In genomic region chr10:3701490-3701889, GRCh38 we compare ENCODE assay signal across 23 cellular contexts.
"Had no signal": no experiment of that assay in that cellular context is flagged by ENCODE, and none has a peak within 500 bp of the region (broad histone marks: within the 10 kb centered on the region; RNA-seq: fewer than 3 reads in every experiment).

No MANE protein-coding gene starts in this region.

- DNase-seq: activated CD4-positive, alpha-beta T cell treated with anti-CD3 and anti-CD28 coated beads for 48 hours; activated CD8-positive, alpha-beta T cell treated with anti-CD3 and anti-CD28 coated beads for 36 hours; activated gamma-delta T cell; activated naive CD4-positive, alpha-beta T cell treated with anti-CD3 and anti-CD28 coated beads, Interleukin-2, amount 50 U/mL, for 16 hours; activated naive CD8-positive, alpha-beta T cell treated with anti-CD3 and anti-CD28 coated beads, Interleukin-2, amount 50 U/mL, for 24 hours; central memory CD4-positive, alpha-beta T cell; dermis blood vessel endothelial cell; effector CD8-positive, alpha-beta T cell; heart left ventricle; left cardiac atrium; mucosa of descending colon; naive thymus-derived CD4-positive, alpha-beta T cell; occipital lobe; right lobe of liver; small intestine; stimulated activated CD4-positive, alpha-beta T cell treated with anti-CD3 and anti-CD28 coated beads, Interleukin-15, amount 100 ng/mL, for 24 hours; stimulated activated naive CD4-positive, alpha-beta T cell treated with Interleukin-2 at 50 U/mL for 16 hours; upper lobe of left lung had no signal

- H3K9me3 ChIP-seq: heart left ventricle, mucosa of descending colon, right lobe of liver, upper lobe of left lung had no signal

- H3K36me3 Mint-ChIP-seq: brain; memory B cell; naive thymus-derived CD4-positive, alpha-beta T cell had no signal

- H3K27ac Mint-ChIP-seq: activated CD8-positive, alpha-beta T cell treated with anti-CD3 and anti-CD28 coated beads for 36 hours; activated naive CD8-positive, alpha-beta T cell treated with anti-CD3 and anti-CD28 coated beads, Interleukin-2, amount 50 U/mL, for 24 hours; activated T-helper 1 cell treated with anti-CD3 and anti-CD28 coated beads, Interleukin-12 subunit alpha, Interleukin-12 subunit beta, Interleukin-2, Interleukin-4 antibody, amounts not matched to agents 30 ng/mL and 10 ng/mL and 1 ng/mL, durations not matched to agents 14 hours and 24 hours and 36 hours; memory B cell; naive thymus-derived CD4-positive, alpha-beta T cell had no signal

- H3K4me3 Mint-ChIP-seq: activated CD8-positive, alpha-beta T cell treated with anti-CD3 and anti-CD28 coated beads for 36 hours; activated naive CD8-positive, alpha-beta T cell treated with anti-CD3 and anti-CD28 coated beads, Interleukin-2, amount 50 U/mL, for 24 hours; activated T-helper 1 cell treated with anti-CD3 and anti-CD28 coated beads, Interleukin-12 subunit alpha, Interleukin-12 subunit beta, Interleukin-2, Interleukin-4 antibody, amounts not matched to agents 30 ng/mL and 10 ng/mL and 1 ng/mL, durations not matched to agents 14 hours and 24 hours and 36 hours; brain; memory B cell; naive thymus-derived CD4-positive, alpha-beta T cell; neural crest cell had no signal

- H3K4me3 ChIP-seq: heart left ventricle, mucosa of descending colon, right lobe of liver, upper lobe of left lung had no signal

- FAIRE-seq: islet of Langerhans, small intestine had no signal

- H3K27me3 Mint-ChIP-seq: brain had no signal

- H3K27me3 ChIP-seq: heart left ventricle, right lobe of liver, upper lobe of left lung had no signal

- H3K4me1 Mint-ChIP-seq: naive thymus-derived CD4-positive, alpha-beta T cell had no signal

- H3K4me1 ChIP-seq: upper lobe of left lung had no signal

- H3K27ac ChIP-seq: heart left ventricle, right lobe of liver, upper lobe of left lung had no signal

- H3K36me3 ChIP-seq: heart left ventricle, right lobe of liver, upper lobe of left lung had no signal

- H3K9me3 Mint-ChIP-seq: activated CD8-positive, alpha-beta T cell treated with anti-CD3 and anti-CD28 coated beads for 36 hours; activated naive CD8-positive, alpha-beta T cell treated with anti-CD3 and anti-CD28 coated beads, Interleukin-2, amount 50 U/mL, for 24 hours; brain; memory B cell; neural crest cell had no signal

- ATAC-seq: activated CD8-positive, alpha-beta T cell treated with anti-CD3 and anti-CD28 coated beads for 36 hours; activated naive CD8-positive, alpha-beta T cell treated with anti-CD3 and anti-CD28 coated beads, Interleukin-2, amount 50 U/mL, for 24 hours; heart left ventricle; left cardiac atrium; mucosa of descending colon; naive thymus-derived CD4-positive, alpha-beta T cell; right lobe of liver had no signal
